ENCODE assay signal across 28 cellular contexts in the genomic region with DNA sequence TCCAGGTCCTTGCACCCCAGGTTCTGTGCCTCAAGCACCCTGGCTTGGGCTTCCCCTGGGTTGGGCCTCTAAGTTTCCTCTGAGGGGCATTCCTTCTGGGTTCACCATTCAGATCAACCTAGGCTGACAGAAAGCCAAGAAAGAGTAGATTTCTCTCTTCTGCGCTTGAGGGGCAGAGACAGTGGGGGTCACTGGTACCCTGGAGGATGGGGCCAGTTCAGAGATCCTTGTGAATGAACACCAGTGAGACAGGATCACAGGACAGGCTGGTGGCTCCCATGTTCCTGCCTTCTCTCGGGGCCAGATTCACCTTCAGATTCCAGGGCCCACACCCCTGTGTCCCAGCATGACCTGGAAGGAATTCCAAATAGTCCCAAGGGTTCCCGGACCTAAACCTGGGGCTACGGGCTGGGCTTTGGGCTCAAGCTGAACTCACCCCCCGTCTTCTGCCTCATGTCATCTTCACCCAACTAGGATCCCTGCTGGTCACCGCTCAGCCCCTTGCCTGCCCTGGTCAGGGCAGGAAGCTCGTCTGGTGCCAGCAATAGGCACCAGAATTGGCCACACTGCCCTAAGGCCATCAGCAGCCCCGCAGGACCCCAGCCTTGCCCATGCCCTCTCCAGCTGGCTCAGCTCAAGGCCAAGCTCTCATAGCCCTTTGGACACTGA.
"Had no signal": no experiment of that assay in that cellular context is flagged by ENCODE, and none has a peak within 500 bp of the region (broad histone marks: within the 10 kb centered on the region; RNA-seq: fewer than 3 reads in every experiment).

No MANE protein-coding gene starts in this region.

- H3K27me3 ChIP-seq: Peyer's patch had no signal

- H3K36me3 ChIP-seq: Peyer's patch had no signal

- H3K4me3 ChIP-seq: Peyer's patch had no signal

- DNase-seq: activated CD4-positive, alpha-beta memory T cell treated with anti-CD3 and anti-CD28 coated beads for 36 hours; activated CD4-positive, alpha-beta T cell treated with anti-CD3 and anti-CD28 coated beads, Interleukin-2, amount 50 U/mL, for 1 hour; activated CD8-positive, alpha-beta memory T cell treated with anti-CD3 and anti-CD28 coated beads, Interleukin-2, amount 50 U/mL, for 4 hours; activated effector memory CD4-positive, alpha-beta T cell treated with Interleukin-2 at 50 U/mL for 16 hours; activated naive CD4-positive, alpha-beta T cell treated with anti-CD3 and anti-CD28 coated beads, Interleukin-2, amount 10 ng/mL, durations not matched to agents 7 days and 5 days; activated naive CD8-positive, alpha-beta T cell treated with anti-CD3 and anti-CD28 coated beads, Interleukin-2, amount 50 U/mL, for 24 hours; activated T-cell treated with anti-CD3 and anti-CD28 coated beads for 4 hours; activated T-cell treated with anti-CD3 and anti-CD28 coated beads, Interleukin-2, amount 50 U/mL, for 48 hours; anterior cingulate cortex; caudate nucleus; NCI-H1092 treated with DMSO at 0.1 percent for 48 hours; NCI-H1417; NCI-H146; NCI-H187; NCI-H2029 treated with DMSO at 0.1 percent for 48 hours; NCI-H2107; NCI-H2171; NCI-H510A; NCI-H748 treated with DMSO at 0.1 percent for 48 hours; NK-92 treated with Interleukin-12 subunit alpha and Interleukin-12 subunit beta, amount 100 ng/mL, for 24 hours; PC-3; RPMI8226; SIG-M5; T1000 had no signal

- H3K27ac ChIP-seq: Peyer's patch had no signal

- H3K9me3 ChIP-seq: Peyer's patch had no signal

- H3K36me3 Mint-ChIP-seq: activated CD4-positive, alpha-beta memory T cell treated with anti-CD3 and anti-CD28 coated beads for 36 hours; activated naive CD4-positive, alpha-beta T cell treated with anti-CD3 and anti-CD28 coated beads, Interleukin-2, amount 10 ng/mL, durations not matched to agents 7 days and 5 days; activated naive CD8-positive, alpha-beta T cell; brain had no signal

- H3K4me1 Mint-ChIP-seq: activated naive CD4-positive, alpha-beta T cell treated with anti-CD3 and anti-CD28 coated beads, Interleukin-2, amount 10 ng/mL, durations not matched to agents 7 days and 5 days; activated naive CD8-positive, alpha-beta T cell treated with anti-CD3 and anti-CD28 coated beads, Interleukin-2, amount 50 U/mL, for 24 hours had no signal

- H3K4me1 ChIP-seq: Peyer's patch had no signal

- H3K27ac Mint-ChIP-seq: activated CD4-positive, alpha-beta memory T cell treated with anti-CD3 and anti-CD28 coated beads for 36 hours; activated naive CD4-positive, alpha-beta T cell treated with anti-CD3 and anti-CD28 coated beads, Interleukin-2, amount 10 ng/mL, durations not matched to agents 7 days and 5 days; activated naive CD8-positive, alpha-beta T cell; activated naive CD8-positive, alpha-beta T cell treated with anti-CD3 and anti-CD28 coated beads, Interleukin-2, amount 50 U/mL, for 24 hours had no signal

- ATAC-seq: activated naive CD8-positive, alpha-beta T cell treated with anti-CD3 and anti-CD28 coated beads, Interleukin-2, amount 50 U/mL, for 24 hours; PC-3; Right ventricle myocardium inferior had no signal

- H3K4me3 Mint-ChIP-seq: activated CD4-positive, alpha-beta memory T cell treated with anti-CD3 and anti-CD28 coated beads for 36 hours; activated naive CD4-positive, alpha-beta T cell treated with anti-CD3 and anti-CD28 coated beads, Interleukin-2, amount 10 ng/mL, durations not matched to agents 7 days and 5 days; activated naive CD8-positive, alpha-beta T cell; activated naive CD8-positive, alpha-beta T cell treated with anti-CD3 and anti-CD28 coated beads, Interleukin-2, amount 50 U/mL, for 24 hours; brain had no signal

- H3K9me3 Mint-ChIP-seq: activated CD4-positive, alpha-beta memory T cell treated with anti-CD3 and anti-CD28 coated beads for 36 hours; activated naive CD4-positive, alpha-beta T cell treated with anti-CD3 and anti-CD28 coated beads, Interleukin-2, amount 10 ng/mL, durations not matched to agents 7 days and 5 days; activated naive CD8-positive, alpha-beta T cell treated with anti-CD3 and anti-CD28 coated beads, Interleukin-2, amount 50 U/mL, for 24 hours had no signal

- H3K27me3 Mint-ChIP-seq: activated naive CD8-positive, alpha-beta T cell treated with anti-CD3 and anti-CD28 coated beads, Interleukin-2, amount 50 U/mL, for 24 hours had no signal
